Comparison of ENCODE assay signal across 10 cellular contexts in genomic region chr2:178241852-178242551, GRCh38. TPM values are rescaled to one million over a fixed set of nuclear protein-coding genes. Genes with fewer than 3 reads are reported as not detected.
DNase-seq lines count a peak whose midpoint lies in the region; ATAC-seq and TF ChIP-seq lines count a peak whose summit lies in the region.
"Had no signal": no experiment of that assay in that cellular context is flagged by ENCODE, and none has a peak within 500 bp of the region (broad histone marks: within the 10 kb centered on the region; RNA-seq: fewer than 3 reads in every experiment).

No MANE protein-coding gene starts in this region.

- POLR2A ChIA-PET in WTC11 (lab: Charles Lee) = no interaction called here

- peaks cover 36% of the 10 kb centered on the region for H3K4me1 ChIP-seq in skeletal muscle satellite cell (ENCODE audit: control insufficient read depth, insufficient read depth, low read length)

- H3K27me3 ChIP-seq in skeletal muscle satellite cell (ENCODE audit: control insufficient read depth, insufficient read depth, low read length) = no peaks in the 10 kb centered on the region
- H3K27me3 ChIP-seq: neutrophil had no signal

- peaks cover 9% of the 10 kb centered on the region for H3K4me1 Mint-ChIP-seq in WTC11
- H3K4me1 Mint-ChIP-seq: B cell had no signal

- H3K9me3 ChIP-seq in skeletal muscle satellite cell (replicated peaks; ENCODE audit: low read length) = no peaks in the 10 kb centered on the region
- H3K9me3 ChIP-seq: neutrophil had no signal

- DNase-seq in NCI-H345 (lab: John Stamatoyannopoulos, UW) (peak; percentile 44), NCI-H345 treated with DMSO at 0.1 percent for 48 hours (lab: John Stamatoyannopoulos, UW; ENCODE audit: unreplicated experiment) (no peak), WTC11 (ENCODE audit: low spot score) (no peak), left ventricle myocardium superior (peak; percentile 35)

- no peaks in the 10 kb centered on the region for H3K9me3 Mint-ChIP-seq in WTC11

- CTCF ChIA-PET in WTC11 (lab: Charles Lee) = no interaction called here

- TF ChIP-seq CTCF in WTC11 (IDR thresholded peaks at IDR 0.05) = no peak

- H3K4me3 ChIP-seq in skeletal muscle satellite cell (ENCODE audit: low read length) = no peak overlapping the region

- no peaks in the 10 kb centered on the region for H3K36me3 Mint-ChIP-seq in WTC11

- H3K4me3 Mint-ChIP-seq in WTC11 = no peak overlapping the region
- H3K4me3 Mint-ChIP-seq: B cell had no signal

- no peaks in the 10 kb centered on the region for H3K27me3 Mint-ChIP-seq in WTC11 (ENCODE audit: low read depth)

- ATAC-seq in WTC11 (no peak), left ventricle myocardium superior (peak; percentile 88), HG02970 (IDR thresholded peaks at IDR 0.05; ENCODE audit: low FRiP score, unreplicated experiment) (no peak), HG03196 (IDR thresholded peaks at IDR 0.05; ENCODE audit: unreplicated experiment) (no peak), GM18861 (IDR thresholded peaks at IDR 0.05; ENCODE audit: unreplicated experiment) (no peak)

- H3K4me2 ChIP-seq in skeletal muscle satellite cell (ENCODE audit: low read length) = peak overlapping the region; percentile 34

- no peak overlapping the region for H3K9ac ChIP-seq in skeletal muscle satellite cell (ENCODE audit: low read depth, low read length)

- no peaks in the 10 kb centered on the region for H3K36me3 ChIP-seq in skeletal muscle satellite cell (ENCODE audit: insufficient read depth, low read length)
- H3K36me3 ChIP-seq: neutrophil had no signal

- intact Hi-C loops in left ventricle myocardium superior (cut with micrococcal nuclease) = no loop called here

- H3K27ac Mint-ChIP-seq in WTC11 = peak overlapping the region; percentile 62; the same call in 1 of the 2 replicates
- H3K27ac Mint-ChIP-seq: B cell had no signal

TF ChIP-seq in WTC11, 78 proteins besides CTCF, POLR2A, EP300 and RAD21:
- no peak for TF ChIP-seq NFE2L1 (CRISPR knock-in tag; IDR thresholded peaks at IDR 0.05)
- no peak for TF ChIP-seq ATF6 (CRISPR knock-in tag; IDR thresholded peaks at IDR 0.05)
- no peak for TF ChIP-seq ERG (CRISPR knock-in tag; IDR thresholded peaks at IDR 0.05)

RNA-seq across cellular contexts. Expression of gene OSBPL6, which starts 47.7 kb away (rescaled TPM):
- total RNA-seq in WTC11 (2021) (7.4 to 9.2 TPM (median 8.3 TPM) in 3 replicates), left ventricle myocardium superior (4.6 TPM)
- total RNA-seq in skeletal muscle satellite cell (2012; rRNA removed) = 3.5 and 5.9 TPM in 2 replicates
- total RNA-seq: B cell had no signal

Comparison
In these comparisons a context has a peak if more than half of its experiments do, and no peak if none do; other contexts are left out.
1. DNase-seq: peak in NCI-H345 (single experiment) and left ventricle myocardium superior (single experiment); none in NCI-H345 treated with DMSO at 0.1 percent for 48 hours (single experiment) and WTC11 (single experiment).